In genomic region chr10:92688573-92688926, GRCh38 we compare ENCODE assay signal across 10 cellular contexts. TPM values are rescaled to one million over a fixed set of nuclear protein-coding genes. Genes with fewer than 3 reads are reported as not detected.
DNase-seq lines count a peak whose midpoint lies in the region; ATAC-seq and TF ChIP-seq lines count a peak whose summit lies in the region.
"Had no signal": no experiment of that assay in that cellular context is flagged by ENCODE, and none has a peak within 500 bp of the region (broad histone marks: within the 10 kb centered on the region; RNA-seq: fewer than 3 reads in every experiment).

No MANE protein-coding gene starts in this region.

- H3K9me3 Mint-ChIP-seq in stimulated activated memory B cell treated with anti-CD40 and anti-IgM and Interleukin-4, amounts not matched to agents 10 μg/mL and 1 μg/mL and 100 μg/mL, for 72 hours = peaks cover 8% of the 10 kb centered on the region

- no peaks in the 10 kb centered on the region for H3K27me3 Mint-ChIP-seq in stimulated activated memory B cell treated with anti-CD40 and anti-IgM and Interleukin-4, amounts not matched to agents 10 μg/mL and 1 μg/mL and 100 μg/mL, for 72 hours

- H3K9me2 ChIP-seq in SK-N-SH = no peaks in the 10 kb centered on the region

- CTCF ChIA-PET in SK-N-SH (lab: Yijun Ruan, JAX) = no interaction called here

- peak overlapping the region; percentile 85 for H3K4me3 Mint-ChIP-seq in stimulated activated memory B cell treated with anti-CD40 and anti-IgM and Interleukin-4, amounts not matched to agents 10 μg/mL and 1 μg/mL and 100 μg/mL, for 72 hours

- POLR2A ChIA-PET in SK-N-SH (lab: Yijun Ruan, JAX) = no interaction called here

- H3K4me1 ChIP-seq in SK-N-SH (ENCODE audit: control insufficient read depth in 1 of 2, insufficient read depth in 2 of 2, low read depth in 1 of 2, low read length in 1 of 2) = peaks cover 4 to 5% of the 10 kb centered on the region in 2 experiments; a peak in 2 of 4 replicates

- H2AFZ ChIP-seq in SK-N-SH (ENCODE audit: low read depth) = peak overlapping the region; percentile 79; the same call in 1 of the 2 replicates

- peaks cover 37% of the 10 kb centered on the region for H3K4me1 Mint-ChIP-seq in stimulated activated memory B cell treated with anti-CD40 and anti-IgM and Interleukin-4, amounts not matched to agents 10 μg/mL and 1 μg/mL and 100 μg/mL, for 72 hours

- H3K9me3 ChIP-seq in SK-N-SH = no peaks in the 10 kb centered on the region

- no peak for ATAC-seq in SK-N-SH treated with all-trans-retinoic acid at 6 μM for 48 hours
- no peak for ATAC-seq in stimulated activated memory B cell treated with anti-CD40 and anti-IgM and Interleukin-4, amounts not matched to agents 10 μg/mL and 1 μg/mL and 100 μg/mL, for 72 hours

- no peaks in the 10 kb centered on the region for H3K36me3 ChIP-seq in SK-N-SH (replicated peaks in 1 of 2; ENCODE audit: control insufficient read depth in 1 of 2, insufficient read depth in 2 of 2, low read length in 1 of 2)

- no peak overlapping the region for H3K27ac ChIP-seq in SK-N-SH (ENCODE audit: low read depth in 2 of 2, low read length in 1 of 2)
- H3K27ac ChIP-seq: 22Rv1 had no signal

- WGBS in SK-N-SH (ENCODE audit: low lambda C conversion rate) = 72% methylated on average over 5 of the region's 5 CpGs

- no peak for TF ChIP-seq EP300 in SK-N-SH (IDR thresholded peaks at IDR 0.05; ENCODE audit: borderline replicate concordance in 1 of 2, low read depth in 1 of 2, low read length in 1 of 2)

- peaks cover 34% of the 10 kb centered on the region for H3K36me3 Mint-ChIP-seq in stimulated activated memory B cell treated with anti-CD40 and anti-IgM and Interleukin-4, amounts not matched to agents 10 μg/mL and 1 μg/mL and 100 μg/mL, for 72 hours

- no peaks in the 10 kb centered on the region for H3F3A ChIP-seq in SK-N-SH (replicated peaks; ENCODE audit: insufficient read depth)

- H4K20me1 ChIP-seq in SK-N-SH (ENCODE audit: insufficient read depth) = no peaks in the 10 kb centered on the region

- H3K4me2 ChIP-seq in SK-N-SH = peak overlapping the region; percentile 76

- TF ChIP-seq RAD21 in SK-N-SH (IDR thresholded peaks at IDR 0.05; ENCODE audit: low read length) = no peak

- peak overlapping the region; percentile 78 for H3K27ac Mint-ChIP-seq in stimulated activated memory B cell treated with anti-CD40 and anti-IgM and Interleukin-4, amounts not matched to agents 10 μg/mL and 1 μg/mL and 100 μg/mL, for 72 hours

- H3K79me2 ChIP-seq in SK-N-SH (ENCODE audit: insufficient read depth) = no peaks in the 10 kb centered on the region

- H3K4me3 ChIP-seq in SK-N-SH (ENCODE audit: low read depth in 2 of 2, low read length in 1 of 2) (peak overlapping the region; percentile 59 to 61), WI38 (ENCODE audit: low read depth, low read length) (peak overlapping the region; percentile 88), iPS-11a (ENCODE audit: low read depth, low read length) (peak overlapping the region; percentile 30)

- H3K27me3 ChIP-seq in SK-N-SH (ENCODE audit: insufficient read depth) = no peaks in the 10 kb centered on the region

- no peak for DNase-seq in SK-N-SH
- no peak for DNase-seq in SW 1271 (lab: John Stamatoyannopoulos, UW)
- no peak for DNase-seq in kidney tubule cell (ENCODE audit: low spot score)
- no peak for DNase-seq in NCI-H748 (lab: John Stamatoyannopoulos, UW; ENCODE audit: unreplicated experiment)
- DNase-seq: activated CD4-positive, alpha-beta T cell treated with anti-CD3 and anti-CD28 coated beads for 4 hours had no signal

- TF ChIP-seq CTCF in SK-N-SH (IDR thresholded peaks at IDR 0.05) (no peak), WI38 (IDR thresholded peaks at IDR 0.05; ENCODE audit: low read depth, low read length) (no peak)

- H3K9ac ChIP-seq in SK-N-SH = no peak overlapping the region

TF ChIP-seq in SK-N-SH, 30 proteins besides CTCF, POLR2A, EP300 and RAD21:
- no peak for TF ChIP-seq GABPA (IDR thresholded peaks at IDR 0.05; ENCODE audit: low read depth)
- no peak for TF ChIP-seq SIN3A (IDR thresholded peaks at IDR 0.05; ENCODE audit: borderline replicate concordance, low read depth, low read length)
- TF ChIP-seq GATA2 (CRISPR knock-in tag; IDR thresholded peaks at IDR 0.05) = no peak
- TF ChIP-seq TAF1 (IDR thresholded peaks at IDR 0.05; ENCODE audit: borderline replicate concordance, low read depth, low read length) = no peak
- no peak for TF ChIP-seq RCOR1 (IDR thresholded peaks at IDR 0.05; ENCODE audit: low read length)
- TF ChIP-seq CHD2 (IDR thresholded peaks at IDR 0.05; ENCODE audit: low read length, partially characterized antibody) = no peak
- TF ChIP-seq MAX (IDR thresholded peaks at IDR 0.05; ENCODE audit: low read depth) = no peak
- no peak for TF ChIP-seq ELF1 (IDR thresholded peaks at IDR 0.05)

TF ChIP-seq in SK-N-SH treated with all-trans-retinoic acid at 6 μM for 48 hours, 23 proteins besides CTCF, POLR2A, EP300 and RAD21 (continues in another document):
- TF ChIP-seq POU6F1 (CRISPR knock-in tag; IDR thresholded peaks at IDR 0.05; ENCODE audit: borderline replicate concordance, low read depth) (no peak), BACH2 (CRISPR knock-in tag; IDR thresholded peaks at IDR 0.05; ENCODE audit: borderline replicate concordance) (no peak), PATZ1 (CRISPR knock-in tag; IDR thresholded peaks at IDR 0.05; ENCODE audit: borderline replicate concordance) (no peak), ISL1 (CRISPR knock-in tag; IDR thresholded peaks at IDR 0.05) (no peak), ARNTL (CRISPR knock-in tag; IDR thresholded peaks at IDR 0.05; ENCODE audit: borderline replicate concordance, low read depth) (no peak), ZFP3 (CRISPR knock-in tag; IDR thresholded peaks at IDR 0.05) (no peak), RARB (CRISPR knock-in tag; IDR thresholded peaks at IDR 0.05) (no peak), GLIS3 (CRISPR knock-in tag; IDR thresholded peaks at IDR 0.05) (no peak), ZNF8 (CRISPR knock-in tag; IDR thresholded peaks at IDR 0.05) (no peak), CSDC2 (CRISPR knock-in tag; IDR thresholded peaks at IDR 0.05) (no peak), TOX (CRISPR knock-in tag; IDR thresholded peaks at IDR 0.05; ENCODE audit: borderline replicate concordance) (no peak), OSR1 (CRISPR knock-in tag; IDR thresholded peaks at IDR 0.05) (no peak), ZNF565 (CRISPR knock-in tag; conservative IDR thresholded peaks at IDR 0.05; ENCODE audit: low read depth) (no peak), ZNF70 (CRISPR knock-in tag; IDR thresholded peaks at IDR 0.05) (no peak), SNAI2 (CRISPR knock-in tag; IDR thresholded peaks at IDR 0.05) (no peak), ZC3H10 (CRISPR knock-in tag; IDR thresholded peaks at IDR 0.05) (no peak)
- TF ChIP-seq, protein P1, sequence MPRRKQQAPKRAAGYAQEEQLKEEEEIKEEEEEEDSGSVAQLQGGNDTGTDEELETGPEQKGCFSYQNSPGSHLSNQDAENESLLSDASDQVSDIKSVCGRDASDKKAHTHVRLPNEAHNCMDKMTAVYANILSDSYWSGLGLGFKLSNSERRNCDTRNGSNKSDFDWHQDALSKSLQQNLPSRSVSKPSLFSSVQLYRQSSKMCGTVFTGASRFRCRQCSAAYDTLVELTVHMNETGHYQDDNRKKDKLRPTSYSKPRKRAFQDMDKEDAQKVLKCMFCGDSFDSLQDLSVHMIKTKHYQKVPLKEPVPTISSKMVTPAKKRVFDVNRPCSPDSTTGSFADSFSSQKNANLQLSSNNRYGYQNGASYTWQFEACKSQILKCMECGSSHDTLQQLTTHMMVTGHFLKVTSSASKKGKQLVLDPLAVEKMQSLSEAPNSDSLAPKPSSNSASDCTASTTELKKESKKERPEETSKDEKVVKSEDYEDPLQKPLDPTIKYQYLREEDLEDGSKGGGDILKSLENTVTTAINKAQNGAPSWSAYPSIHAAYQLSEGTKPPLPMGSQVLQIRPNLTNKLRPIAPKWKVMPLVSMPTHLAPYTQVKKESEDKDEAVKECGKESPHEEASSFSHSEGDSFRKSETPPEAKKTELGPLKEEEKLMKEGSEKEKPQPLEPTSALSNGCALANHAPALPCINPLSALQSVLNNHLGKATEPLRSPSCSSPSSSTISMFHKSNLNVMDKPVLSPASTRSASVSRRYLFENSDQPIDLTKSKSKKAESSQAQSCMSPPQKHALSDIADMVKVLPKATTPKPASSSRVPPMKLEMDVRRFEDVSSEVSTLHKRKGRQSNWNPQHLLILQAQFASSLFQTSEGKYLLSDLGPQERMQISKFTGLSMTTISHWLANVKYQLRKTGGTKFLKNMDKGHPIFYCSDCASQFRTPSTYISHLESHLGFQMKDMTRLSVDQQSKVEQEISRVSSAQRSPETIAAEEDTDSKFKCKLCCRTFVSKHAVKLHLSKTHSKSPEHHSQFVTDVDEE (CRISPR knock-in tag; IDR thresholded peaks at IDR 0.05) = no peak

RNA-seq across cellular contexts. Expression of gene HHEX, which starts 1.2 kb away (rescaled TPM):
- polyA plus RNA-seq in SK-N-SH (2012; rRNA removed) = 0.75 and 1.1 TPM in 2 replicates
- polyA plus RNA-seq in SK-N-SH (2012; cell fraction: cytosol; rRNA removed) = 1.2 and 1.3 TPM in 2 replicates
- 2.1 and 2.3 TPM in 2 replicates for polyA plus RNA-seq in SK-N-SH (2012; cell fraction: nucleus; rRNA removed)

Comparison
In these comparisons a context has a peak if more than half of its experiments do, and no peak if none do; other contexts are left out.
1. H3K4me3 ChIP-seq: peak in every context shown above with its lines; median percentile 88 in WI38; 60 in SK-N-SH; 30 in iPS-11a.